ENCODE assay signal across 12 cellular contexts in genomic region chr3:42214064-42214463, GRCh38. TPM values are rescaled to one million over a fixed set of nuclear protein-coding genes. Genes with fewer than 3 reads are reported as not detected.
DNase-seq lines count a peak whose midpoint lies in the region; ATAC-seq and TF ChIP-seq lines count a peak whose summit lies in the region.
"Had no signal": no experiment of that assay in that cellular context is flagged by ENCODE, and none has a peak within 500 bp of the region (broad histone marks: within the 10 kb centered on the region; RNA-seq: fewer than 3 reads in every experiment).

No MANE protein-coding gene starts in this region.

- no peaks in the 10 kb centered on the region for H3K27me3 ChIP-seq in tibial nerve
- H3K27me3 ChIP-seq: neutrophil had no signal

- no peak overlapping the region for H3K4me3 Mint-ChIP-seq in activated CD8-positive, alpha-beta memory T cell treated with anti-CD3 and anti-CD28 coated beads, Interleukin-2, amount 10 ng/mL, durations not matched to agents 7 days and 5 days
- H3K4me3 Mint-ChIP-seq in activated CD8-positive, alpha-beta T cell treated with anti-CD3 and anti-CD28 coated beads, Interleukin-2, amount 10 ng/mL, durations not matched to agents 7 days and 5 days = no peak overlapping the region
- H3K4me3 Mint-ChIP-seq in stimulated activated naive CD8-positive, alpha-beta T cell treated with anti-CD3 and anti-CD28 coated beads, Interleukin-15, amount 100 ng/mL, for 72 hours = peak overlapping the region in 1 of 2 donors; percentile 63
- H3K4me3 Mint-ChIP-seq: H9 had no signal

- CTCF ChIA-PET in activated CD8-positive, alpha-beta memory T cell treated with anti-CD3 and anti-CD28 coated beads, Interleukin-2, amount 10 ng/mL, durations not matched to agents 7 days and 5 days (lab: Charles Lee) = interaction anchor here (1.1 to 5.4 kb wide), 3 partner anchors 15 to 229 kb away, joined by 3 to 28 read pairs (median 3); no protein-coding TSS in a partner anchor
- CTCF ChIA-PET in activated CD8-positive, alpha-beta T cell treated with anti-CD3 and anti-CD28 coated beads, Interleukin-2, amount 10 ng/mL, durations not matched to agents 7 days and 5 days (lab: Charles Lee) = interaction anchor here (2.0 to 4.7 kb wide), 5 partner anchors 15 to 94 kb away, joined by 5 to 33 read pairs (median 7); no protein-coding TSS in a partner anchor

- no peak overlapping the region for H3K27ac ChIP-seq in tibial nerve
- H3K27ac ChIP-seq: neutrophil had no signal

- no peak overlapping the region for H3K4me3 ChIP-seq in tibial nerve

- no peak for TF ChIP-seq EP300 in tibial nerve (IDR thresholded peaks at IDR 0.05)

- H3K27ac Mint-ChIP-seq in activated CD8-positive, alpha-beta memory T cell treated with anti-CD3 and anti-CD28 coated beads, Interleukin-2, amount 10 ng/mL, durations not matched to agents 7 days and 5 days = peak overlapping the region; percentile 8
- H3K27ac Mint-ChIP-seq in activated CD8-positive, alpha-beta T cell treated with anti-CD3 and anti-CD28 coated beads, Interleukin-2, amount 10 ng/mL, durations not matched to agents 7 days and 5 days = peak overlapping the region; percentile 60
- H3K27ac Mint-ChIP-seq in stimulated activated naive CD8-positive, alpha-beta T cell treated with anti-CD3 and anti-CD28 coated beads, Interleukin-15, amount 100 ng/mL, for 72 hours = no peak overlapping the region

- peaks cover 51% of the 10 kb centered on the region for H3K4me1 Mint-ChIP-seq in activated CD8-positive, alpha-beta memory T cell treated with anti-CD3 and anti-CD28 coated beads, Interleukin-2, amount 10 ng/mL, durations not matched to agents 7 days and 5 days
- H3K4me1 Mint-ChIP-seq in activated CD8-positive, alpha-beta T cell treated with anti-CD3 and anti-CD28 coated beads, Interleukin-2, amount 10 ng/mL, durations not matched to agents 7 days and 5 days (ENCODE audit: low read depth) = peaks cover 58% of the 10 kb centered on the region
- H3K4me1 Mint-ChIP-seq in stimulated activated naive CD8-positive, alpha-beta T cell treated with anti-CD3 and anti-CD28 coated beads, Interleukin-15, amount 100 ng/mL, for 72 hours = peaks cover 65% of the 10 kb centered on the region

- no peak for TF ChIP-seq CTCF in tibial nerve (IDR thresholded peaks at IDR 0.05)

- H3K4me1 ChIP-seq in tibial nerve = peaks cover 0 to 16% (median 0%) of the 10 kb centered on the region in 4 donors

- H3K9me3 ChIP-seq in tibial nerve = no peaks in the 10 kb centered on the region
- H3K9me3 ChIP-seq: neutrophil had no signal

- ATAC-seq in activated CD8-positive, alpha-beta memory T cell treated with anti-CD3 and anti-CD28 coated beads, Interleukin-2, amount 10 ng/mL, durations not matched to agents 7 days and 5 days = peak; percentile 34
- ATAC-seq in HG02870 (IDR thresholded peaks at IDR 0.05; ENCODE audit: unreplicated experiment) (peak; percentile 25), HG03565 (IDR thresholded peaks at IDR 0.05; ENCODE audit: unreplicated experiment) (no peak), GM19035 (IDR thresholded peaks at IDR 0.05; ENCODE audit: unreplicated experiment) (no peak)
- peak; percentile 52 for ATAC-seq in activated CD8-positive, alpha-beta T cell treated with anti-CD3 and anti-CD28 coated beads, Interleukin-2, amount 10 ng/mL, durations not matched to agents 7 days and 5 days
- ATAC-seq in stimulated activated naive CD8-positive, alpha-beta T cell treated with anti-CD3 and anti-CD28 coated beads, Interleukin-15, amount 100 ng/mL, for 72 hours = peak; percentile 52

- H3K9me3 Mint-ChIP-seq in activated CD8-positive, alpha-beta memory T cell treated with anti-CD3 and anti-CD28 coated beads, Interleukin-2, amount 10 ng/mL, durations not matched to agents 7 days and 5 days (ENCODE audit: low read depth) = no peaks in the 10 kb centered on the region
- H3K9me3 Mint-ChIP-seq in activated CD8-positive, alpha-beta T cell treated with anti-CD3 and anti-CD28 coated beads, Interleukin-2, amount 10 ng/mL, durations not matched to agents 7 days and 5 days (ENCODE audit: insufficient read depth) = no peaks in the 10 kb centered on the region
- H3K9me3 Mint-ChIP-seq in stimulated activated naive CD8-positive, alpha-beta T cell treated with anti-CD3 and anti-CD28 coated beads, Interleukin-15, amount 100 ng/mL, for 72 hours = no peaks in the 10 kb centered on the region
- H3K9me3 Mint-ChIP-seq: H9 had no signal

- peaks cover 0 to 53% (median 3%) of the 10 kb centered on the region in 3 donors for H3K36me3 ChIP-seq in tibial nerve

- peaks cover 17% of the 10 kb centered on the region for H3K36me3 Mint-ChIP-seq in activated CD8-positive, alpha-beta memory T cell treated with anti-CD3 and anti-CD28 coated beads, Interleukin-2, amount 10 ng/mL, durations not matched to agents 7 days and 5 days
- peaks cover 46% of the 10 kb centered on the region for H3K36me3 Mint-ChIP-seq in activated CD8-positive, alpha-beta T cell treated with anti-CD3 and anti-CD28 coated beads, Interleukin-2, amount 10 ng/mL, durations not matched to agents 7 days and 5 days (ENCODE audit: low read depth)

- 60 to 62% methylated on average over 2 of the region's 2 CpGs for WGBS in tibial nerve, 2 donors

- DNase-seq in activated CD8-positive, alpha-beta memory T cell treated with anti-CD3 and anti-CD28 coated beads, Interleukin-2, amount 10 ng/mL, durations not matched to agents 7 days and 5 days = peak; percentile 47
- no peak for DNase-seq in activated CD8-positive, alpha-beta memory T cell treated with anti-CD3 and anti-CD28 coated beads, Interleukin-2, amount 50 U/mL, for 48 hours
- DNase-seq in activated CD8-positive, alpha-beta T cell treated with anti-CD3 and anti-CD28 coated beads, Interleukin-2, amount 10 ng/mL, durations not matched to agents 7 days and 5 days = no peak
- DNase-seq in stimulated activated naive CD8-positive, alpha-beta T cell treated with anti-CD3 and anti-CD28 coated beads, Interleukin-15, amount 100 ng/mL, for 72 hours = no peak
- DNase-seq in tibial nerve (ENCODE audit: low spot score in 2 of 2) = no peak
- DNase-seq: H9, NCI-H526 had no signal

- H3K27me3 Mint-ChIP-seq in activated CD8-positive, alpha-beta memory T cell treated with anti-CD3 and anti-CD28 coated beads, Interleukin-2, amount 10 ng/mL, durations not matched to agents 7 days and 5 days = no peaks in the 10 kb centered on the region
- H3K27me3 Mint-ChIP-seq in activated CD8-positive, alpha-beta T cell treated with anti-CD3 and anti-CD28 coated beads, Interleukin-2, amount 10 ng/mL, durations not matched to agents 7 days and 5 days (ENCODE audit: low read depth) = no peaks in the 10 kb centered on the region
- H3K27me3 Mint-ChIP-seq in stimulated activated naive CD8-positive, alpha-beta T cell treated with anti-CD3 and anti-CD28 coated beads, Interleukin-15, amount 100 ng/mL, for 72 hours = no peaks in the 10 kb centered on the region

- no peak for TF ChIP-seq POLR2A in tibial nerve (IDR thresholded peaks at IDR 0.05)

- POLR2A ChIA-PET in activated CD8-positive, alpha-beta T cell treated with anti-CD3 and anti-CD28 coated beads, Interleukin-2, amount 10 ng/mL, durations not matched to agents 7 days and 5 days (lab: Charles Lee) = no interaction called here

RNA-seq across cellular contexts. Expression of gene CCK, which starts 51.9 kb away (rescaled TPM):
- not detected for total RNA-seq in activated CD8-positive, alpha-beta memory T cell treated with anti-CD3 and anti-CD28 coated beads, Interleukin-2, amount 10 ng/mL, durations not matched to agents 7 days and 5 days
- total RNA-seq in activated CD8-positive, alpha-beta T cell treated with anti-CD3 and anti-CD28 coated beads, Interleukin-2, amount 10 ng/mL, durations not matched to agents 7 days and 5 days = not detected
- total RNA-seq in tibial nerve = not detected
- total RNA-seq: HT-29 had no signal

Comparison
In these comparisons a context has a peak if more than half of its experiments do, and no peak if none do; other contexts are left out.
1. ATAC-seq: peak in activated CD8-positive, alpha-beta memory T cell treated with anti-CD3 and anti-CD28 coated beads, Interleukin-2, amount 10 ng/mL, durations not matched to agents 7 days and 5 days (single experiment), HG02870 (single experiment), activated CD8-positive, alpha-beta T cell treated with anti-CD3 and anti-CD28 coated beads, Interleukin-2, amount 10 ng/mL, durations not matched to agents 7 days and 5 days (single experiment) and stimulated activated naive CD8-positive, alpha-beta T cell treated with anti-CD3 and anti-CD28 coated beads, Interleukin-15, amount 100 ng/mL, for 72 hours (single experiment); none in HG03565 (single experiment) and GM19035 (single experiment).
2. H3K27ac Mint-ChIP-seq: peak in activated CD8-positive, alpha-beta memory T cell treated with anti-CD3 and anti-CD28 coated beads, Interleukin-2, amount 10 ng/mL, durations not matched to agents 7 days and 5 days (single experiment) and activated CD8-positive, alpha-beta T cell treated with anti-CD3 and anti-CD28 coated beads, Interleukin-2, amount 10 ng/mL, durations not matched to agents 7 days and 5 days (single experiment); none in stimulated activated naive CD8-positive, alpha-beta T cell treated with anti-CD3 and anti-CD28 coated beads, Interleukin-15, amount 100 ng/mL, for 72 hours (0 of 2).